Comparison of ENCODE assay signal across 8 cellular contexts in genomic region chr1:225474986-225475820, GRCh38. TPM values are rescaled to one million over a fixed set of nuclear protein-coding genes. Genes with fewer than 3 reads are reported as not detected.
DNase-seq lines count a peak whose midpoint lies in the region; ATAC-seq and TF ChIP-seq lines count a peak whose summit lies in the region.

No MANE protein-coding gene starts in this region.

- no peak overlapping the region for H3K23ac ChIP-seq in mesenchymal stem cell (ENCODE audit: low read length in 2 of 2)

- peak overlapping the region in 1 of 2 experiments; percentile 75 for H2BK12ac ChIP-seq in mesenchymal stem cell (ENCODE audit: low read length in 2 of 2)

- no peak for DNase-seq in BJ (ENCODE audit: low read depth)
- DNase-seq in GM19238 (ENCODE audit: insufficient read length, low spot score), result peak; percentile 71
- DNase-seq in NCI-H526 treated with DMSO at 0.1 percent for 48 hours (lab: John Stamatoyannopoulos, UW), result peak; percentile 23
- peak; percentile 69 for DNase-seq in activated CD8-positive, alpha-beta T cell treated with anti-CD3 and anti-CD28 coated beads, Interleukin-2, amount 10 ng/mL, durations not matched to agents 7 days and 5 days
- peak; percentile 62 for DNase-seq in effector CD8-positive, alpha-beta T cell (lab: John Stamatoyannopoulos, UW)
- peak; percentile 56 for DNase-seq in mesenchymal stem cell
- peak; percentile 43 to 53 for DNase-seq in stimulated activated CD8-positive, alpha-beta memory T cell treated with anti-CD3 and anti-CD28 coated beads, Interleukin-15, amount 100 ng/mL, for 48 hours (ENCODE audit: low read depth in 2 of 2)

- H2BK120ac ChIP-seq in mesenchymal stem cell (ENCODE audit: low read depth, low read length), result no peak overlapping the region

- peaks cover 5% of the 10 kb centered on the region for H3K27me3 Mint-ChIP-seq in activated CD8-positive, alpha-beta T cell treated with anti-CD3 and anti-CD28 coated beads, Interleukin-2, amount 10 ng/mL, durations not matched to agents 7 days and 5 days (ENCODE audit: low read depth)

- no peaks in the 10 kb centered on the region for H3K79me1 ChIP-seq in mesenchymal stem cell (replicated peaks; ENCODE audit: low read length, poor library complexity, severe bottlenecking)

- peak overlapping the region; percentile 86 for H4K91ac ChIP-seq in mesenchymal stem cell (ENCODE audit: low read length)

- POLR2A ChIA-PET in BJ (lab: Charles Lee), result interaction anchor here (0.5 to 0.7 kb wide), 2 partner anchors 408 to 499 kb away, joined by 3 to 9 read pairs; no protein-coding TSS in a partner anchor
- POLR2A ChIA-PET in activated CD8-positive, alpha-beta T cell treated with anti-CD3 and anti-CD28 coated beads, Interleukin-2, amount 10 ng/mL, durations not matched to agents 7 days and 5 days (lab: Charles Lee), result interaction anchor here (0.8 to 3.4 kb wide), 2 partner anchors 7 to 49 kb away, joined by 3 to 23 read pairs; no protein-coding TSS in a partner anchor

- H4K8ac ChIP-seq in mesenchymal stem cell (ENCODE audit: low read length), result peak overlapping the region; percentile 52

- H3K4ac ChIP-seq in mesenchymal stem cell (ENCODE audit: low read depth in 1 of 2, low read length in 2 of 2), result peak overlapping the region in 1 of 2 experiments; percentile 46

- H3K4me3 Mint-ChIP-seq in activated CD8-positive, alpha-beta T cell treated with anti-CD3 and anti-CD28 coated beads, Interleukin-2, amount 10 ng/mL, durations not matched to agents 7 days and 5 days, result no peak overlapping the region

- H3K4me3 ChIP-seq in BJ (ENCODE audit: low read depth, low read length), result no peak overlapping the region
- no peak overlapping the region for H3K4me3 ChIP-seq in mesenchymal stem cell (ENCODE audit: insufficient read depth in 1 of 2, low read depth in 1 of 2, low read length in 2 of 2)

- H3K27me3 ChIP-seq in BJ (ENCODE audit: control insufficient read depth, insufficient read depth, low read length) (no peaks in the 10 kb centered on the region; the same call in 1 of the 2 replicates), mesenchymal stem cell (ENCODE audit: control insufficient read depth in 1 of 2, insufficient read depth in 1 of 2, low read length in 2 of 2) (peaks cover 0 to 15% of the 10 kb centered on the region in 2 experiments)

- CTCF ChIA-PET in BJ (lab: Yijun Ruan, JAX), result interaction anchor here (0.5 to 11.7 kb wide), 86 partner anchors 9 to 708 kb away, joined by 3 to 231 read pairs (median 4); partner anchors contain the start of genes ENAH, PYCR2, SRP9 and TMEM63A
- CTCF ChIA-PET in activated CD8-positive, alpha-beta T cell treated with anti-CD3 and anti-CD28 coated beads, Interleukin-2, amount 10 ng/mL, durations not matched to agents 7 days and 5 days (lab: Charles Lee), result interaction anchor here (0.6 to 4.4 kb wide), 58 partner anchors 11 to 648 kb away, joined by 3 to 43 read pairs (median 4); partner anchors contain the start of genes LBR, SRP9 and TMEM63A

- H2BK15ac ChIP-seq in mesenchymal stem cell (ENCODE audit: low read depth, poor library complexity, severe bottlenecking), result peak overlapping the region; percentile 44

- H2AFZ ChIP-seq in mesenchymal stem cell (ENCODE audit: low read depth, low read length), result peak overlapping the region; percentile 43

- peak overlapping the region in 1 of 2 experiments; percentile 35 for H3K14ac ChIP-seq in mesenchymal stem cell (ENCODE audit: low read length in 2 of 2)

- H3K36me3 Mint-ChIP-seq in activated CD8-positive, alpha-beta T cell treated with anti-CD3 and anti-CD28 coated beads, Interleukin-2, amount 10 ng/mL, durations not matched to agents 7 days and 5 days (ENCODE audit: low read depth), result peaks cover 12% of the 10 kb centered on the region

- H2BK5ac ChIP-seq in mesenchymal stem cell (ENCODE audit: low read depth, low read length, poor library complexity, severe bottlenecking), result no peak overlapping the region

- H3K36me3 ChIP-seq in BJ (ENCODE audit: control insufficient read depth, insufficient read depth, low read length) (no peaks in the 10 kb centered on the region), mesenchymal stem cell (ENCODE audit: control insufficient read depth in 1 of 2, insufficient read depth in 2 of 2, low read depth in 1 of 2, low read length in 2 of 2) (no peaks in the 10 kb centered on the region)

- peak; percentile 70 for ATAC-seq in HG03342 (IDR thresholded peaks at IDR 0.05; ENCODE audit: unreplicated experiment)
- ATAC-seq in activated CD8-positive, alpha-beta T cell treated with anti-CD3 and anti-CD28 coated beads, Interleukin-2, amount 10 ng/mL, durations not matched to agents 7 days and 5 days, result peak; percentile 74

- 51% methylated on average over 28 of the region's 50 CpGs for WGBS in mesenchymal stem cell

- H3K9me3 ChIP-seq in mesenchymal stem cell (ENCODE audit: control insufficient read depth, low read length), result no peaks in the 10 kb centered on the region

- no peak overlapping the region for H2AK5ac ChIP-seq in mesenchymal stem cell (ENCODE audit: low read length, severe bottlenecking)

- peak overlapping the region; percentile 24 for H3K4me2 ChIP-seq in mesenchymal stem cell (ENCODE audit: low read length, poor library complexity, severe bottlenecking)

- H3K4me1 Mint-ChIP-seq in activated CD8-positive, alpha-beta T cell treated with anti-CD3 and anti-CD28 coated beads, Interleukin-2, amount 10 ng/mL, durations not matched to agents 7 days and 5 days (ENCODE audit: low read depth), result peaks cover 51% of the 10 kb centered on the region

- peak overlapping the region in 1 of 2 experiments; percentile 13 for H3K18ac ChIP-seq in mesenchymal stem cell (ENCODE audit: low read depth in 1 of 2, low read length in 2 of 2)

- H3K9me3 Mint-ChIP-seq in activated CD8-positive, alpha-beta T cell treated with anti-CD3 and anti-CD28 coated beads, Interleukin-2, amount 10 ng/mL, durations not matched to agents 7 days and 5 days (ENCODE audit: insufficient read depth), result no peaks in the 10 kb centered on the region

- no peak overlapping the region for H3K27ac Mint-ChIP-seq in activated CD8-positive, alpha-beta T cell treated with anti-CD3 and anti-CD28 coated beads, Interleukin-2, amount 10 ng/mL, durations not matched to agents 7 days and 5 days

- no peak overlapping the region for H3K27ac ChIP-seq in mesenchymal stem cell (ENCODE audit: low read length, poor library complexity, severe bottlenecking)

- peaks cover 5% of the 10 kb centered on the region for H3K4me1 ChIP-seq in mesenchymal stem cell (ENCODE audit: control insufficient read depth, insufficient read depth, low read depth, low read length)

- H3K9ac ChIP-seq in mesenchymal stem cell (ENCODE audit: low read length), result peak overlapping the region; percentile 52

- peak; percentile 90 for TF ChIP-seq CTCF in BJ (IDR thresholded peaks at IDR 0.05; ENCODE audit: insufficient read depth, low read depth, low read length)

RNA-seq across cellular contexts. Expression of gene LBR, which starts 47.4 kb away (rescaled TPM):
- 16.7 and 21.0 TPM in 2 replicates for polyA plus RNA-seq in BJ (2011; rRNA removed)
- 22.9 and 23.4 TPM in 2 replicates for polyA minus RNA-seq in BJ (2011; rRNA and poly(A)+ RNA removed)
- 100 to 1,000 TPM; 226 to 234 TPM for total RNA-seq in activated CD8-positive, alpha-beta T cell treated with anti-CD3 and anti-CD28 coated beads, Interleukin-2, amount 10 ng/mL, durations not matched to agents 7 days and 5 days
- polyA plus RNA-seq in mesenchymal stem cell (2013, experiment 1 of 2), result 30.8 TPM
- polyA plus RNA-seq in mesenchymal stem cell (2013, experiment 2 of 2), result 30.9 TPM
